20 cellular contexts compared by ENCODE assay signal in genomic region chr10:84341983-84342382, GRCh38. TPM values are rescaled to one million over a fixed set of nuclear protein-coding genes. Genes with fewer than 3 reads are reported as not detected.
DNase-seq lines count a peak whose midpoint lies in the region; ATAC-seq and TF ChIP-seq lines count a peak whose summit lies in the region.
"Had no signal": no experiment of that assay in that cellular context is flagged by ENCODE, and none has a peak within 500 bp of the region (broad histone marks: within the 10 kb centered on the region; RNA-seq: fewer than 3 reads in every experiment).

No MANE protein-coding gene starts in this region.

- H3K27me3 ChIP-seq in endodermal cell (ENCODE audit: control insufficient read depth, insufficient read depth, low read length, poor library complexity, severe bottlenecking): no peaks in the 10 kb centered on the region
- H3K27me3 ChIP-seq: body of pancreas, tibial artery had no signal

- no peaks in the 10 kb centered on the region for H3K9me3 Mint-ChIP-seq in activated T-cell treated with anti-CD3 and anti-CD28 coated beads, Interleukin-2, amount 50 U/mL, for 4 hours
- no peaks in the 10 kb centered on the region for H3K9me3 Mint-ChIP-seq in activated CD8-positive, alpha-beta T cell treated with anti-CD3 and anti-CD28 coated beads for 36 hours
- peaks cover 6% of the 10 kb centered on the region for H3K9me3 Mint-ChIP-seq in endodermal cell
- H3K9me3 Mint-ChIP-seq in stimulated activated naive CD8-positive, alpha-beta T cell treated with anti-CD3 and anti-CD28 coated beads, Interleukin-15, Interleukin-2, amounts not matched to agents 100 ng/mL and 50 ng/mL, for 24 hours: no peaks in the 10 kb centered on the region
- H3K9me3 Mint-ChIP-seq: IgD-negative memory B cell had no signal

- no peak overlapping the region for H3K4me3 ChIP-seq in endodermal cell (ENCODE audit: low read length)
- H3K4me3 ChIP-seq: body of pancreas, GM23248, tibial artery had no signal

- peak overlapping the region; percentile 76 for H3K27ac Mint-ChIP-seq in activated CD8-positive, alpha-beta T cell treated with anti-CD3 and anti-CD28 coated beads for 36 hours
- peak overlapping the region; percentile 80 for H3K27ac Mint-ChIP-seq in endodermal cell
- H3K27ac Mint-ChIP-seq in stimulated activated naive CD8-positive, alpha-beta T cell treated with anti-CD3 and anti-CD28 coated beads, Interleukin-15, Interleukin-2, amounts not matched to agents 100 ng/mL and 50 ng/mL, for 24 hours: peak overlapping the region; percentile 76
- H3K27ac Mint-ChIP-seq: IgD-negative memory B cell had no signal

- intact Hi-C loops in activated CD8-positive, alpha-beta T cell treated with anti-CD3 and anti-CD28 coated beads for 36 hours (cut with micrococcal nuclease): no loop called here

- peaks cover 58% of the 10 kb centered on the region for H3K4me1 Mint-ChIP-seq in activated T-cell treated with anti-CD3 and anti-CD28 coated beads, Interleukin-2, amount 50 U/mL, for 4 hours (ENCODE audit: low read depth)
- peaks cover 61% of the 10 kb centered on the region for H3K4me1 Mint-ChIP-seq in activated CD8-positive, alpha-beta T cell treated with anti-CD3 and anti-CD28 coated beads for 36 hours (ENCODE audit: low read depth)
- H3K4me1 Mint-ChIP-seq in endodermal cell: peaks cover 22% of the 10 kb centered on the region
- H3K4me1 Mint-ChIP-seq in stimulated activated naive CD8-positive, alpha-beta T cell treated with anti-CD3 and anti-CD28 coated beads, Interleukin-15, Interleukin-2, amounts not matched to agents 100 ng/mL and 50 ng/mL, for 24 hours (ENCODE audit: low read depth): peaks cover 54% of the 10 kb centered on the region

- POLR2A ChIA-PET in activated CD8-positive, alpha-beta T cell treated with anti-CD3 and anti-CD28 coated beads for 36 hours (lab: Charles Lee): interaction anchor here (1.2 kb wide), 1 partner anchor 11 kb away, joined by 3 read pairs; no protein-coding TSS in a partner anchor

- H3K4me1 ChIP-seq in endodermal cell (ENCODE audit: control insufficient read depth, insufficient read depth, low read length): peaks cover 6% of the 10 kb centered on the region

- no peaks in the 10 kb centered on the region for H3K27me3 Mint-ChIP-seq in activated T-cell treated with anti-CD3 and anti-CD28 coated beads, Interleukin-2, amount 50 U/mL, for 4 hours (ENCODE audit: low read depth)
- no peaks in the 10 kb centered on the region for H3K27me3 Mint-ChIP-seq in activated CD8-positive, alpha-beta T cell treated with anti-CD3 and anti-CD28 coated beads for 36 hours
- H3K27me3 Mint-ChIP-seq in endodermal cell (ENCODE audit: insufficient read depth): no peaks in the 10 kb centered on the region
- no peaks in the 10 kb centered on the region for H3K27me3 Mint-ChIP-seq in stimulated activated naive CD8-positive, alpha-beta T cell treated with anti-CD3 and anti-CD28 coated beads, Interleukin-15, Interleukin-2, amounts not matched to agents 100 ng/mL and 50 ng/mL, for 24 hours
- H3K27me3 Mint-ChIP-seq: IgD-negative memory B cell had no signal

- peak; percentile 25 to 54 for ATAC-seq in activated T-cell treated with anti-CD3 and anti-CD28 coated beads, Interleukin-2, amount 50 U/mL, for 4 hours
- no peak for ATAC-seq in activated CD8-positive, alpha-beta T cell treated with anti-CD3 and anti-CD28 coated beads for 36 hours
- ATAC-seq: body of pancreas had no signal

- H3K9me3 ChIP-seq in endodermal cell (ENCODE audit: control insufficient read depth, low read length): peaks cover 7% of the 10 kb centered on the region
- H3K9me3 ChIP-seq: body of pancreas, tibial artery had no signal

- no peak overlapping the region for H3K9ac ChIP-seq in endodermal cell (ENCODE audit: extremely low read depth, low read length, poor library complexity, severe bottlenecking)
- H3K9ac ChIP-seq: GM23248 had no signal

- peaks cover 6% of the 10 kb centered on the region for H3K36me3 Mint-ChIP-seq in activated T-cell treated with anti-CD3 and anti-CD28 coated beads, Interleukin-2, amount 50 U/mL, for 4 hours (ENCODE audit: insufficient read depth)
- H3K36me3 Mint-ChIP-seq in activated CD8-positive, alpha-beta T cell treated with anti-CD3 and anti-CD28 coated beads for 36 hours (ENCODE audit: low read depth): peaks cover 20% of the 10 kb centered on the region
- H3K36me3 Mint-ChIP-seq in endodermal cell (ENCODE audit: low read depth): peaks cover 6% of the 10 kb centered on the region
- H3K36me3 Mint-ChIP-seq in stimulated activated naive CD8-positive, alpha-beta T cell treated with anti-CD3 and anti-CD28 coated beads, Interleukin-15, Interleukin-2, amounts not matched to agents 100 ng/mL and 50 ng/mL, for 24 hours (ENCODE audit: low read depth): peaks cover 23% of the 10 kb centered on the region

- TF ChIP-seq CTCF in activated CD8-positive, alpha-beta T cell treated with anti-CD3 and anti-CD28 coated beads for 36 hours (IDR thresholded peaks at IDR 0.05): no peak
- TF ChIP-seq CTCF in endodermal cell (conservative IDR thresholded peaks at IDR 0.05): no peak

- no peak overlapping the region for H3K27ac ChIP-seq in endodermal cell (ENCODE audit: low read depth, low read length)
- H3K27ac ChIP-seq: body of pancreas, GM23248, tibial artery had no signal

- DNase-seq in activated T-cell treated with anti-CD3 and anti-CD28 coated beads, Interleukin-2, amount 50 U/mL, for 4 hours: no peak
- DNase-seq in activated T-cell treated with anti-CD3 and anti-CD28 coated beads, Interleukin-2, amount 50 U/mL, for 1 hour: no peak
- DNase-seq in activated CD8-positive, alpha-beta T cell treated with anti-CD3 and anti-CD28 coated beads for 36 hours: peak; percentile 25
- DNase-seq in endodermal cell (no peak), NCI-H446 treated with DMSO at 0.1 percent for 48 hours (lab: John Stamatoyannopoulos, UW) (no peak), ureter (ENCODE audit: low spot score) (no peak), globus pallidus (ENCODE audit: low spot score) (no peak)
- DNase-seq: ACHN; activated gamma-delta T cell; body of pancreas; GM23248; hypothalamus; midbrain; NCI-H1930; NCI-H345; NK-92 treated with Interleukin-12 subunit alpha and Interleukin-12 subunit beta, amount 100 ng/mL, for 24 hours; tibial artery had no signal

- CTCF ChIA-PET in activated CD8-positive, alpha-beta T cell treated with anti-CD3 and anti-CD28 coated beads for 36 hours (lab: Charles Lee): interaction anchor here (0.8 to 3.1 kb wide), 12 partner anchors 9 to 198 kb away, joined by 3 to 21 read pairs (median 7); no protein-coding TSS in a partner anchor

- WGBS in endodermal cell (ENCODE audit: insufficient coverage in 1 of 2, insufficient read length in 1 of 2), 2 experiments: 80 to 100% methylated on average over 1 of the region's 1 CpG

- H3K4me3 Mint-ChIP-seq in activated T-cell treated with anti-CD3 and anti-CD28 coated beads, Interleukin-2, amount 50 U/mL, for 4 hours: no peak overlapping the region
- H3K4me3 Mint-ChIP-seq in activated CD8-positive, alpha-beta T cell treated with anti-CD3 and anti-CD28 coated beads for 36 hours: peak overlapping the region; percentile 65
- no peak overlapping the region for H3K4me3 Mint-ChIP-seq in endodermal cell
- H3K4me3 Mint-ChIP-seq in stimulated activated naive CD8-positive, alpha-beta T cell treated with anti-CD3 and anti-CD28 coated beads, Interleukin-15, Interleukin-2, amounts not matched to agents 100 ng/mL and 50 ng/mL, for 24 hours: peak overlapping the region; percentile 64
- H3K4me3 Mint-ChIP-seq: CD14-positive monocyte had no signal

- no peaks in the 10 kb centered on the region for H3K36me3 ChIP-seq in endodermal cell (ENCODE audit: control insufficient read depth, insufficient read depth, low read length)
- H3K36me3 ChIP-seq: tibial artery had no signal

RNA-seq across cellular contexts. Expression of gene CCSER2, which starts 13.6 kb away (rescaled TPM):
- 10 to 100 TPM; 37.1 to 42.0 (median 40.9) TPM for total RNA-seq in activated T-cell treated with anti-CD3 and anti-CD28 coated beads, Interleukin-2, amount 50 U/mL, for 4 hours
- 10 to 100 TPM; 56.9 to 57.5 TPM for total RNA-seq in activated CD8-positive, alpha-beta T cell treated with anti-CD3 and anti-CD28 coated beads for 36 hours
- total RNA-seq in endodermal cell: 10 to 100 TPM; 29.8 to 38.8 TPM
- polyA plus RNA-seq in endodermal cell (2013, experiment 1 of 2): 23.2 TPM
- polyA plus RNA-seq in endodermal cell (2013, experiment 2 of 2): 25.8 TPM
- 75.4 TPM for total RNA-seq in ureter

Comparison
In these comparisons a context has a peak if more than half of its experiments do, and no peak if none do; other contexts are left out.
1. H3K4me3 Mint-ChIP-seq: peak in activated CD8-positive, alpha-beta T cell treated with anti-CD3 and anti-CD28 coated beads for 36 hours (single experiment) and stimulated activated naive CD8-positive, alpha-beta T cell treated with anti-CD3 and anti-CD28 coated beads, Interleukin-15, Interleukin-2, amounts not matched to agents 100 ng/mL and 50 ng/mL, for 24 hours (single experiment); none in activated T-cell treated with anti-CD3 and anti-CD28 coated beads, Interleukin-2, amount 50 U/mL, for 4 hours (single experiment) and endodermal cell (single experiment).
2. Peak in every context shown above with its lines, with median percentiles within 50 percentile points of each other: H3K27ac Mint-ChIP-seq.